ENCODE assay signal across 8 cellular contexts in genomic region chrX:135345328-135345645, GRCh38. TPM values are rescaled to one million over a fixed set of nuclear protein-coding genes. Genes with fewer than 3 reads are reported as not detected.
A peak's percentile ranks its signal among the peaks of the same experiment; 100 is the strongest.
DNase-seq lines count a peak whose midpoint lies in the region; ATAC-seq and TF ChIP-seq lines count a peak whose summit lies in the region.

No MANE protein-coding gene starts in this region.

- H3K9ac ChIP-seq in DND-41 (ENCODE audit: low read depth, low read length): peak overlapping the region; percentile 87

- no peaks in the 10 kb centered on the region for H3K27me3 ChIP-seq in DND-41 (ENCODE audit: insufficient read depth, low read length, poor library complexity)

- TF ChIP-seq CTCF in DND-41 (IDR thresholded peaks at IDR 0.05; ENCODE audit: borderline replicate concordance, extremely low read depth, low read length, poor library complexity, severe bottlenecking): no peak
- no peak for TF ChIP-seq CTCF in GM13976 (IDR thresholded peaks at IDR 0.05; ENCODE audit: borderline replicate concordance, control extremely low read depth, extremely low read depth, insufficient read depth, missing control alignments)

- peaks cover 42% of the 10 kb centered on the region for H3K4me1 ChIP-seq in DND-41 (ENCODE audit: insufficient read depth, low read length)

- H3K4me3 ChIP-seq in DND-41 (ENCODE audit: low read depth in 1 of 2, low read length in 2 of 2): peak overlapping the region; percentile 46 to 94; a peak in 3 of 4 replicates

- ATAC-seq in DND-41 (ENCODE audit: insufficient read depth, low read depth) (no peak), left colon (no peak)

- peak overlapping the region; percentile 74 for H2AFZ ChIP-seq in DND-41 (ENCODE audit: low read depth, low read length)

- intact Hi-C loops in left colon (cut with DNase I, micrococcal nuclease): no loop called here

- H3K36me3 ChIP-seq in DND-41 (ENCODE audit: insufficient read depth, low read length): peaks cover 30% of the 10 kb centered on the region

- H3K79me2 ChIP-seq in DND-41 (ENCODE audit: insufficient read depth, low read length): peaks cover 39% of the 10 kb centered on the region

- H4K20me1 ChIP-seq in DND-41 (ENCODE audit: insufficient read depth, low read length): peaks cover 10% of the 10 kb centered on the region

- no peak for DNase-seq in DND-41
- DNase-seq in NCI-H1048 (lab: John Stamatoyannopoulos, UW): peak; percentile 3
- peak; percentile 38 for DNase-seq in brain pericyte (ENCODE audit: low read depth, low spot score)
- peak; percentile 32 to 35 for DNase-seq in left colon
- DNase-seq in substantia nigra (lab: John Stamatoyannopoulos, UW): peak in 19 of 49 donors; percentile 0 to 49 (median 2)
- DNase-seq in NCI-H187 treated with DMSO at 0.1 percent for 48 hours (lab: John Stamatoyannopoulos, UW): no peak
- DNase-seq in GM13976 (ENCODE audit: low spot score): no peak
- DNase-seq in GDM1 (lab: John Stamatoyannopoulos, UW): no peak

- H3K27ac ChIP-seq in DND-41 (ENCODE audit: low read length): peak overlapping the region; percentile 51
- peak overlapping the region; percentile 58 for H3K27ac ChIP-seq in substantia nigra (ENCODE audit: low read depth, low read length, poor library complexity, severe bottlenecking)

- in situ Hi-C loops in GM13976 (cut with MboI; ENCODE audit: low sequenced_read_pairs, unreplicated experiment): no loop called here

- H3K9me3 ChIP-seq in DND-41 (ENCODE audit: insufficient read depth, low read length, severe bottlenecking): no peaks in the 10 kb centered on the region

- H3K4me2 ChIP-seq in DND-41 (ENCODE audit: insufficient read depth, low read length): peak overlapping the region; percentile 93

RNA-seq across cellular contexts. Expression of gene ZNF449, which starts 0.7 kb away (rescaled TPM):
- total RNA-seq in left colon: 1 to 10 TPM; 3.2 to 3.7 TPM

RNA-seq across cellular contexts. Expression of gene ZNF75D, which starts 1.4 kb away (rescaled TPM):
- total RNA-seq in left colon: 1 to 10 TPM; 7.9 to 9.0 TPM

RNA-seq across cellular contexts. Expression of gene ETDC, which starts 36.0 kb away (rescaled TPM):
- total RNA-seq in left colon: not detected

Comparison
In these comparisons a context has a peak if more than half of its experiments do, and no peak if none do; other contexts are left out.
1. DNase-seq: peak in NCI-H1048 (single experiment), brain pericyte (single experiment) and left colon (2 of 2); none in DND-41 (single experiment), NCI-H187 treated with DMSO at 0.1 percent for 48 hours (single experiment), GM13976 (single experiment) and GDM1 (single experiment).